In genomic region chr4:150598906-150599305, GRCh38 we compare ENCODE assay signal across 27 cellular contexts. TPM values are rescaled to one million over a fixed set of nuclear protein-coding genes. Genes with fewer than 3 reads are reported as not detected.
"Had no signal": no experiment of that assay in that cellular context is flagged by ENCODE, and none has a peak within 500 bp of the region (broad histone marks: within the 10 kb centered on the region; RNA-seq: fewer than 3 reads in every experiment).

No MANE protein-coding gene starts in this region.

- H3K4me1 Mint-ChIP-seq: activated naive CD8-positive, alpha-beta T cell treated with anti-CD3 and anti-CD28 coated beads, Interleukin-2, amount 10 ng/mL, durations not matched to agents 7 days and 5 days; naive B cell had no signal

- DNase-seq: activated CD4-positive, alpha-beta memory T cell treated with anti-CD3 and anti-CD28 coated beads for 36 hours; activated CD4-positive, alpha-beta T cell treated with anti-CD3 and anti-CD28 coated beads for 4 hours; activated CD4-positive, CD25-positive, alpha-beta regulatory T cell; activated effector memory CD4-positive, alpha-beta T cell treated with Interleukin-2 at 50 U/mL for 16 hours; activated naive CD4-positive, alpha-beta T cell treated with anti-CD3 and anti-CD28 coated beads for 36 hours; activated naive CD8-positive, alpha-beta T cell treated with anti-CD3 and anti-CD28 coated beads, Interleukin-2, amount 10 ng/mL, durations not matched to agents 7 days and 5 days; activated T-cell treated with anti-CD3 and anti-CD28 coated beads, Interleukin-2, amount 50 U/mL, for 48 hours; amygdala; colonic mucosa; dorsolateral prefrontal cortex; heart right ventricle; left colon; mesenchymal stem cell; mucosa of descending colon; naive B cell; stimulated activated CD4-positive, alpha-beta T cell treated with anti-CD3 and anti-CD28 coated beads, Interleukin-4, amount 100 ng/mL, for 4 hours; substantia nigra; T1000; thyroid gland had no signal

- H3K9me3 Mint-ChIP-seq: activated CD4-positive, alpha-beta memory T cell treated with anti-CD3 and anti-CD28 coated beads for 36 hours; activated naive CD4-positive, alpha-beta T cell treated with anti-CD3 and anti-CD28 coated beads for 36 hours; activated naive CD8-positive, alpha-beta T cell treated with anti-CD3 and anti-CD28 coated beads, Interleukin-2, amount 10 ng/mL, durations not matched to agents 7 days and 5 days; neural crest cell; stimulated activated naive CD8-positive, alpha-beta T cell treated with anti-CD3 and anti-CD28 coated beads, Interleukin-15, Interleukin-2, amounts not matched to agents 100 ng/mL and 50 ng/mL, for 24 hours; T-helper 1 cell treated with Interleukin-12 subunit alpha and Interleukin-12 subunit beta and Interleukin-4 antibody, amounts not matched to agents 30 μg/mL and 1 μg/mL, for 36 hours had no signal

- H3K27ac ChIP-seq: colonic mucosa, dorsolateral prefrontal cortex, esophagus muscularis mucosa, heart right ventricle, thyroid gland had no signal

- H3K27me3 ChIP-seq: colonic mucosa, dorsolateral prefrontal cortex, esophagus muscularis mucosa, heart right ventricle, thyroid gland had no signal

- H3K4me3 Mint-ChIP-seq: activated CD4-positive, alpha-beta memory T cell treated with anti-CD3 and anti-CD28 coated beads for 36 hours; activated naive CD4-positive, alpha-beta T cell treated with anti-CD3 and anti-CD28 coated beads for 36 hours; activated naive CD8-positive, alpha-beta T cell treated with anti-CD3 and anti-CD28 coated beads, Interleukin-2, amount 10 ng/mL, durations not matched to agents 7 days and 5 days; naive B cell; neural crest cell; stimulated activated naive CD8-positive, alpha-beta T cell treated with anti-CD3 and anti-CD28 coated beads, Interleukin-15, Interleukin-2, amounts not matched to agents 100 ng/mL and 50 ng/mL, for 24 hours; T-helper 1 cell treated with Interleukin-12 subunit alpha and Interleukin-12 subunit beta and Interleukin-4 antibody, amounts not matched to agents 30 μg/mL and 1 μg/mL, for 36 hours had no signal

- H3K4me1 ChIP-seq: colonic mucosa, esophagus muscularis mucosa, heart right ventricle, thyroid gland had no signal

- H3K27me3 Mint-ChIP-seq: activated CD4-positive, alpha-beta memory T cell treated with anti-CD3 and anti-CD28 coated beads for 36 hours; activated naive CD8-positive, alpha-beta T cell treated with anti-CD3 and anti-CD28 coated beads, Interleukin-2, amount 10 ng/mL, durations not matched to agents 7 days and 5 days; naive B cell; stimulated activated naive CD8-positive, alpha-beta T cell treated with anti-CD3 and anti-CD28 coated beads, Interleukin-15, Interleukin-2, amounts not matched to agents 100 ng/mL and 50 ng/mL, for 24 hours had no signal

- H3K4me3 ChIP-seq: colonic mucosa, dorsolateral prefrontal cortex, esophagus muscularis mucosa, heart right ventricle, mucosa of descending colon, thyroid gland had no signal

- H3K9me3 ChIP-seq: colonic mucosa, esophagus muscularis mucosa, heart right ventricle, mucosa of descending colon, thyroid gland had no signal

- ATAC-seq: heart right ventricle, left colon, mucosa of descending colon had no signal

- H3K27ac Mint-ChIP-seq: activated CD4-positive, alpha-beta memory T cell treated with anti-CD3 and anti-CD28 coated beads for 36 hours; activated naive CD4-positive, alpha-beta T cell treated with anti-CD3 and anti-CD28 coated beads for 36 hours; activated naive CD8-positive, alpha-beta T cell treated with anti-CD3 and anti-CD28 coated beads, Interleukin-2, amount 10 ng/mL, durations not matched to agents 7 days and 5 days; stimulated activated naive CD8-positive, alpha-beta T cell treated with anti-CD3 and anti-CD28 coated beads, Interleukin-15, Interleukin-2, amounts not matched to agents 100 ng/mL and 50 ng/mL, for 24 hours; T-helper 1 cell treated with Interleukin-12 subunit alpha and Interleukin-12 subunit beta and Interleukin-4 antibody, amounts not matched to agents 30 μg/mL and 1 μg/mL, for 36 hours had no signal

- H3K36me3 ChIP-seq: colonic mucosa, thyroid gland had no signal

- FAIRE-seq: bronchial epithelial cell, keratinocyte had no signal

RNA-seq across cellular contexts. Expression of gene MAB21L2, which starts 17.0 kb away (rescaled TPM):
- total RNA-seq: activated CD4-positive, alpha-beta memory T cell treated with anti-CD3 and anti-CD28 coated beads for 36 hours; activated naive CD4-positive, alpha-beta T cell treated with anti-CD3 and anti-CD28 coated beads for 36 hours; activated naive CD8-positive, alpha-beta T cell treated with anti-CD3 and anti-CD28 coated beads, Interleukin-2, amount 10 ng/mL, durations not matched to agents 7 days and 5 days; bronchial epithelial cell; lower leg skin; ureter had no signal
- polyA plus RNA-seq: keratinocyte had no signal
